In genomic region chr20:43438578-43439316, GRCh38 we compare ENCODE assay signal across 15 cellular contexts. TPM values are rescaled to one million over a fixed set of nuclear protein-coding genes. Genes with fewer than 3 reads are reported as not detected.
DNase-seq lines count a peak whose midpoint lies in the region; ATAC-seq and TF ChIP-seq lines count a peak whose summit lies in the region.
"Had no signal": no experiment of that assay in that cellular context is flagged by ENCODE, and none has a peak within 500 bp of the region (broad histone marks: within the 10 kb centered on the region; RNA-seq: fewer than 3 reads in every experiment).

No MANE protein-coding gene starts in this region.

- WGBS in spleen, 5 donors = 69 to 82% (median 75%) methylated on average over 7 of the region's 7 CpGs
- WGBS in tibial nerve, 2 donors = 83 to 84% methylated on average over 7 of the region's 7 CpGs

- H3K27ac ChIP-seq in spleen (no peak overlapping the region), tibial nerve (no peak overlapping the region)
- H3K27ac ChIP-seq: right lobe of liver, tibial artery had no signal

- intact Hi-C loops in spleen (cut with DNase I; ENCODE audit: low total_unique reads) = no loop called here

- H3K4me1 ChIP-seq in spleen (no peaks in the 10 kb centered on the region), tibial nerve (no peaks in the 10 kb centered on the region)
- H3K4me1 ChIP-seq: right lobe of liver, tibial artery had no signal

- H3K36me3 ChIP-seq in spleen = no peaks in the 10 kb centered on the region
- no peaks in the 10 kb centered on the region for H3K36me3 ChIP-seq in tibial nerve
- H3K36me3 ChIP-seq: right lobe of liver, tibial artery had no signal

- TF ChIP-seq POLR2A in spleen (IDR thresholded peaks at IDR 0.05) (no peak), tibial nerve (IDR thresholded peaks at IDR 0.05) (no peak)

- no peak for TF ChIP-seq CTCF in GM13977 (IDR thresholded peaks at IDR 0.05; ENCODE audit: extremely low read depth, insufficient read depth, missing control alignments)
- no peak for TF ChIP-seq CTCF in spleen (IDR thresholded peaks at IDR 0.05 in 8 of 11, conservative IDR thresholded peaks at IDR 0.05 in 3 of 11)
- TF ChIP-seq CTCF in tibial nerve (IDR thresholded peaks at IDR 0.05) = no peak

- peaks cover 0 to 25% (median 4%) of the 10 kb centered on the region in 7 donors for H3K27me3 ChIP-seq in spleen (replicated peaks in 1 of 7)
- peaks cover 0 to 6% of the 10 kb centered on the region in 2 donors for H3K27me3 ChIP-seq in tibial nerve
- H3K27me3 ChIP-seq: right lobe of liver had no signal

- peaks cover 0 to 3% (median 0%) of the 10 kb centered on the region in 8 donors for H3K9me3 ChIP-seq in spleen
- no peaks in the 10 kb centered on the region for H3K9me3 ChIP-seq in tibial nerve
- H3K9me3 ChIP-seq: right lobe of liver, tibial artery had no signal

- ATAC-seq in GM19452 (IDR thresholded peaks at IDR 0.05; ENCODE audit: unreplicated experiment) (peak; percentile 94), HG02870 (IDR thresholded peaks at IDR 0.05; ENCODE audit: unreplicated experiment) (peak; percentile 88), HG03571 (IDR thresholded peaks at IDR 0.05; ENCODE audit: unreplicated experiment) (peak; percentile 59)
- ATAC-seq: GM23338; naive thymus-derived CD8-positive, alpha-beta T cell; right lobe of liver had no signal

- no peak for TF ChIP-seq EP300 in tibial nerve (IDR thresholded peaks at IDR 0.05)

- in situ Hi-C loops in GM13977 (cut with MboI; ENCODE audit: low pct_unique_long_range_greater_than_20kb, low sequenced_read_pairs, unreplicated experiment) = no loop called here

- DNase-seq in GM13977 (ENCODE audit: low spot score) (peak; percentile 49), spleen (no peak), Ammon's horn (ENCODE audit: low spot score) (no peak), tibial nerve (ENCODE audit: low spot score in 2 of 2) (no peak)
- DNase-seq in stimulated activated CD4-positive, alpha-beta T cell treated with anti-CD3 and anti-CD28 coated beads, Interleukin-4, amount 100 ng/mL, for 24 hours = no peak
- DNase-seq: activated CD4-positive, alpha-beta memory T cell treated with anti-CD3 and anti-CD28 coated beads, Interleukin-2, amount 10 ng/mL, durations not matched to agents 7 days and 5 days; EL; naive thymus-derived CD8-positive, alpha-beta T cell; NCI-H1694; tibial artery had no signal

- no peak overlapping the region for H3K4me3 ChIP-seq in spleen
- no peak overlapping the region for H3K4me3 ChIP-seq in tibial nerve
- H3K4me3 ChIP-seq: GM23338, right lobe of liver, tibial artery had no signal

RNA-seq across cellular contexts. Expression of gene SRSF6, which starts 18.9 kb away (rescaled TPM):
- total RNA-seq in spleen (100 to 1,000 TPM in 4 of 7 donors, 10 to 100 TPM in 3; 68.7 to 161 (median 123) TPM), tibial nerve (100 to 1,000 TPM in 2 of 4 donors, 10 to 100 TPM in 2; 82.8 to 117 (median 103) TPM)
- 100 to 1,000 TPM in 1 of 3 donors, 10 to 100 TPM in 2; 82.2 to 113 (median 83.7) TPM for polyA plus RNA-seq in spleen
